Comparison of ENCODE assay signal across 11 cellular contexts in the genomic region with DNA sequence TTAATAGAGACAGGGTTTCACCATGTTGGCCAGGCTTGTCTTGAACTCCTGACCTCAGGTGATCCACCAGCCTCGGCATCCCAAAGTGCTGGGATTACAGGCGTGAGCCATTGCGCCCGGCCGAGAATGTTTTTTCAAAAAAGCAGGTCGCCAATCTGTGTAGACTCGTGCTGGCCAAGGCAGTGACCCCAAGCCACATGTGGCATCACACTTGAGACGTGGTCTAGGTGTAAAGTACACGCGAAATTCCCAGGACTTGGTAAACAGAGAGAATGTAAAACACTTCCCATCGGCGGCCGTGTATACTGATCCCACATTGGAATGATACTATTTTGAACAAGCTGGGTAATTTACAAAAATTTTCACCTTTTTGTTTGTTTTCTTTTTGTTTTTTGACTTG. TPM values are rescaled to one million over a fixed set of nuclear protein-coding genes. Genes with fewer than 3 reads are reported as not detected.
"Had no signal": no experiment of that assay in that cellular context is flagged by ENCODE, and none has a peak within 500 bp of the region (broad histone marks: within the 10 kb centered on the region; RNA-seq: fewer than 3 reads in every experiment).

No MANE protein-coding gene starts in this region.

- H3K27me3 Mint-ChIP-seq: stimulated activated naive CD8-positive, alpha-beta T cell treated with anti-CD3 and anti-CD28 coated beads, Interleukin-15, Interleukin-2, amounts not matched to agents 100 ng/mL and 50 ng/mL, for 24 hours had no signal

- H3K9me3 Mint-ChIP-seq: activated CD4-positive, alpha-beta memory T cell treated with anti-CD3 and anti-CD28 coated beads, Interleukin-2, amount 10 ng/mL, durations not matched to agents 7 days and 5 days; activated T-cell treated with anti-CD3 and anti-CD28 coated beads, Interleukin-2, amount 50 U/mL, for 72 hours; stimulated activated naive CD8-positive, alpha-beta T cell treated with anti-CD3 and anti-CD28 coated beads, Interleukin-15, Interleukin-2, amounts not matched to agents 100 ng/mL and 50 ng/mL, for 24 hours had no signal

- H3K4me3 ChIP-seq: ovary, testis, upper lobe of right lung had no signal

- H3K27me3 ChIP-seq: heart right ventricle, ovary, testis, upper lobe of right lung had no signal

- H3K9me3 ChIP-seq: heart right ventricle, ovary, testis, upper lobe of right lung had no signal

- H3K27ac ChIP-seq: testis, upper lobe of right lung had no signal

- DNase-seq: activated CD4-positive, alpha-beta memory T cell treated with anti-CD3 and anti-CD28 coated beads, Interleukin-2, amount 10 ng/mL, durations not matched to agents 7 days and 5 days; activated CD4-positive, CD25-positive, alpha-beta regulatory T cell; heart right ventricle; kidney; stimulated activated CD4-positive, alpha-beta T cell treated with anti-CD3 and anti-CD28 coated beads, Interleukin-4, amount 100 ng/mL, for 24 hours; T-helper 1 cell; testis; upper lobe of right lung had no signal

- H3K4me3 Mint-ChIP-seq: activated CD4-positive, alpha-beta memory T cell treated with anti-CD3 and anti-CD28 coated beads, Interleukin-2, amount 10 ng/mL, durations not matched to agents 7 days and 5 days had no signal

- H3K27ac Mint-ChIP-seq: activated CD4-positive, alpha-beta memory T cell treated with anti-CD3 and anti-CD28 coated beads, Interleukin-2, amount 10 ng/mL, durations not matched to agents 7 days and 5 days had no signal

- H3K36me3 ChIP-seq: ovary, upper lobe of right lung had no signal

- ATAC-seq: activated T-cell treated with anti-CD3 and anti-CD28 coated beads, Interleukin-2, amount 50 U/mL, for 72 hours; heart right ventricle; upper lobe of right lung had no signal

RNA-seq across cellular contexts. Expression of gene CCDC40, which starts 41.8 kb away (rescaled TPM):
- total RNA-seq: activated CD4-positive, alpha-beta memory T cell treated with anti-CD3 and anti-CD28 coated beads, Interleukin-2, amount 10 ng/mL, durations not matched to agents 7 days and 5 days had no signal
